ENCODE assay signal across 1 cellular context in the genomic region with DNA sequence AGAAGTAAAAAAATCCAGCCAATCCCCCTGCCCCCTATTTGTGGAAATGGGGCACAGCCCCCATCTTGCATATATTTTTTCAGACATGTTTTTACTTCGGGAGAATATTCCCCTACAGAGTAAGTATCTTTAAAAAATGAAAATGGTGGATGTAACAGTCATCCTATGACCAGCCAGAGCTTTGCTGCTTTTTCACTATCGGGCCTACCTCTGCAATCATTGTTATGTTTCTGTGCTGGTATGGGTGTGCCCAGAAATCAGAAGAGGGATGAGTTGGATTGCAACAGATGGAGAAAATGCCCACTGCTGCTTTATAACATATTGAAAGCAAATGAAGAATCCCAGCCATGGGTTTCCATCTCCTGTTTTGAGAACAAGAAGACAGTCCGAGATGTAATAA.
TF ChIP-seq lines count a peak whose summit lies in the region.

No MANE protein-coding gene starts in this region.

TF ChIP-seq in GM23338, 12 proteins besides CTCF, POLR2A, EP300 and RAD21:
- TF ChIP-seq, protein P1, sequence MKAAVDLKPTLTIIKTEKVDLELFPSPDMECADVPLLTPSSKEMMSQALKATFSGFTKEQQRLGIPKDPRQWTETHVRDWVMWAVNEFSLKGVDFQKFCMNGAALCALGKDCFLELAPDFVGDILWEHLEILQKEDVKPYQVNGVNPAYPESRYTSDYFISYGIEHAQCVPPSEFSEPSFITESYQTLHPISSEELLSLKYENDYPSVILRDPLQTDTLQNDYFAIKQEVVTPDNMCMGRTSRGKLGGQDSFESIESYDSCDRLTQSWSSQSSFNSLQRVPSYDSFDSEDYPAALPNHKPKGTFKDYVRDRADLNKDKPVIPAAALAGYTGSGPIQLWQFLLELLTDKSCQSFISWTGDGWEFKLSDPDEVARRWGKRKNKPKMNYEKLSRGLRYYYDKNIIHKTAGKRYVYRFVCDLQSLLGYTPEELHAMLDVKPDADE (IDR thresholded peaks at IDR 0.05) = no peak
- no peak for TF ChIP-seq POLR2AphosphoS5 (IDR thresholded peaks at IDR 0.05; ENCODE audit: low read depth)
- TF ChIP-seq EZH2phosphoT487 (IDR thresholded peaks at IDR 0.05; ENCODE audit: unreplicated experiment) = no peak
- no peak for TF ChIP-seq NANOG (IDR thresholded peaks at IDR 0.05; ENCODE audit: borderline replicate concordance)
- TF ChIP-seq ZNF331 (CRISPR knock-in tag; IDR thresholded peaks at IDR 0.05; ENCODE audit: low read depth) = no peak
- TF ChIP-seq EZH2 (IDR thresholded peaks at IDR 0.05; ENCODE audit: low read depth, unreplicated experiment) = no peak
